Comparison of ENCODE assay signal across 21 cellular contexts in genomic region chr6:16139541-16139940, GRCh38. TPM values are rescaled to one million over a fixed set of nuclear protein-coding genes. Genes with fewer than 3 reads are reported as not detected.
DNase-seq lines count a peak whose midpoint lies in the region; ATAC-seq and TF ChIP-seq lines count a peak whose summit lies in the region.
"Had no signal": no experiment of that assay in that cellular context is flagged by ENCODE, and none has a peak within 500 bp of the region (broad histone marks: within the 10 kb centered on the region; RNA-seq: fewer than 3 reads in every experiment).

No MANE protein-coding gene starts in this region.

- H2AFZ ChIP-seq in GM23338 (no peak overlapping the region), hepatocyte (no peak overlapping the region)

- H3K79me2 ChIP-seq in GM23338 (replicated peaks; ENCODE audit: insufficient read depth) (peaks cover 95% of the 10 kb centered on the region), hepatocyte (peaks cover 99% of the 10 kb centered on the region)

- no peak for ATAC-seq in GM23338
- no peak for ATAC-seq in activated T-helper 17 cell treated with anti-CD3 and anti-CD28 coated beads, Interleukin-2, amount 50 U/mL, for 72 hours (replicated peaks)
- no peak for ATAC-seq in stimulated activated naive B cell treated with anti-CD40 and anti-IgM and Interleukin-4, amounts not matched to agents 10 μg/mL and 1 μg/mL and 100 μg/mL, for 72 hours (replicated peaks)
- ATAC-seq in GM18861 (IDR thresholded peaks at IDR 0.05; ENCODE audit: unreplicated experiment), result no peak
- ATAC-seq: HCT116, Panc1 had no signal

- H4K20me1 ChIP-seq in GM23338 (replicated peaks; ENCODE audit: insufficient read depth) (peaks cover 28% of the 10 kb centered on the region), hepatocyte (ENCODE audit: insufficient read depth, poor library complexity, severe bottlenecking) (peaks cover 83% of the 10 kb centered on the region)

- peaks cover 56% of the 10 kb centered on the region for H3K36me3 Mint-ChIP-seq in GM23338 (ENCODE audit: low read depth)
- H3K36me3 Mint-ChIP-seq in activated T-helper 17 cell treated with anti-CD3 and anti-CD28 coated beads, Interleukin-2, amount 50 U/mL, for 72 hours (ENCODE audit: low read depth), result peaks cover 58% of the 10 kb centered on the region
- peaks cover 51 to 57% of the 10 kb centered on the region in 2 donors for H3K36me3 Mint-ChIP-seq in stimulated activated naive B cell treated with anti-CD40 and anti-IgM and Interleukin-4, amounts not matched to agents 10 μg/mL and 1 μg/mL and 100 μg/mL, for 72 hours

- peaks cover 54% of the 10 kb centered on the region for H3K4me1 Mint-ChIP-seq in GM23338
- H3K4me1 Mint-ChIP-seq in activated T-helper 17 cell treated with anti-CD3 and anti-CD28 coated beads, Interleukin-2, amount 50 U/mL, for 72 hours, result peaks cover 30% of the 10 kb centered on the region
- peaks cover 37 to 58% of the 10 kb centered on the region in 2 donors for H3K4me1 Mint-ChIP-seq in stimulated activated naive B cell treated with anti-CD40 and anti-IgM and Interleukin-4, amounts not matched to agents 10 μg/mL and 1 μg/mL and 100 μg/mL, for 72 hours

- H3K9me3 Mint-ChIP-seq in GM23338, result no peaks in the 10 kb centered on the region
- H3K9me3 Mint-ChIP-seq in activated T-helper 17 cell treated with anti-CD3 and anti-CD28 coated beads, Interleukin-2, amount 50 U/mL, for 72 hours, result no peaks in the 10 kb centered on the region
- no peaks in the 10 kb centered on the region for H3K9me3 Mint-ChIP-seq in stimulated activated naive B cell treated with anti-CD40 and anti-IgM and Interleukin-4, amounts not matched to agents 10 μg/mL and 1 μg/mL and 100 μg/mL, for 72 hours

- H3K4me3 ChIP-seq in GM23338 (no peak overlapping the region), hepatocyte (no peak overlapping the region), dorsolateral prefrontal cortex (peak overlapping the region in 1 of 59 donors; percentile 12)
- H3K4me3 ChIP-seq: BLaER1 treated with 17β-estradiol and CSF1 and Interleukin-3, amounts not matched to agents 10 nM and 100 nM had no signal

- WGBS in hepatocyte (ENCODE audit: low lambda C conversion rate, missing lambda C conversion rate), result 64% methylated on average over 3 of the region's 3 CpGs

- TF ChIP-seq CTCF in GM23338 (conservative IDR thresholded peaks at IDR 0.05; ENCODE audit: low read depth in 2 of 2), result no peak
- TF ChIP-seq CTCF in hepatocyte (IDR thresholded peaks at IDR 0.05; ENCODE audit: poor library complexity), result no peak
- TF ChIP-seq CTCF in dorsolateral prefrontal cortex (IDR thresholded peaks at IDR 0.05 in 54 of 56, conservative IDR thresholded peaks at IDR 0.05 in 2 of 56; ENCODE audit: low read depth in 1 of 56, partially characterized antibody in 56 of 56), result no peak

- H3K27me3 Mint-ChIP-seq in GM23338 (ENCODE audit: insufficient read depth, low read depth, poor library complexity), result peaks cover 5% of the 10 kb centered on the region
- H3K27me3 Mint-ChIP-seq in activated T-helper 17 cell treated with anti-CD3 and anti-CD28 coated beads, Interleukin-2, amount 50 U/mL, for 72 hours, result no peaks in the 10 kb centered on the region
- no peaks in the 10 kb centered on the region for H3K27me3 Mint-ChIP-seq in stimulated activated naive B cell treated with anti-CD40 and anti-IgM and Interleukin-4, amounts not matched to agents 10 μg/mL and 1 μg/mL and 100 μg/mL, for 72 hours
- H3K27me3 Mint-ChIP-seq: CD4-positive, alpha-beta memory T cell had no signal

- no peaks in the 10 kb centered on the region for H3K9me3 ChIP-seq in hepatocyte (ENCODE audit: low read depth)
- H3K9me3 ChIP-seq: BLaER1 treated with 17β-estradiol and CSF1 and Interleukin-3, amounts not matched to agents 10 nM and 100 nM; Caco-2 had no signal

- H3K27ac ChIP-seq in GM23338 (ENCODE audit: low read depth), result no peak overlapping the region
- H3K27ac ChIP-seq in hepatocyte, result no peak overlapping the region
- H3K27ac ChIP-seq in dorsolateral prefrontal cortex, result peak overlapping the region in 1 of 59 donors; percentile 20
- H3K27ac ChIP-seq: BLaER1 treated with 17β-estradiol and CSF1 and Interleukin-3, amounts not matched to agents 10 nM and 100 nM had no signal

- peak overlapping the region; percentile 28; the same call in 1 of the 2 replicates for H3K4me2 ChIP-seq in GM23338
- H3K4me2 ChIP-seq in hepatocyte, result peak overlapping the region; percentile 27
- H3K4me2 ChIP-seq: BLaER1 treated with 17β-estradiol and CSF1 and Interleukin-3, amounts not matched to agents 10 nM and 100 nM had no signal

- no peaks in the 10 kb centered on the region for H3K9me2 ChIP-seq in GM23338 (ENCODE audit: insufficient read depth)
- no peaks in the 10 kb centered on the region for H3K9me2 ChIP-seq in hepatocyte (replicated peaks; ENCODE audit: insufficient read depth)

- H3K4me3 Mint-ChIP-seq in GM23338, result no peak overlapping the region
- no peak overlapping the region for H3K4me3 Mint-ChIP-seq in activated T-helper 17 cell treated with anti-CD3 and anti-CD28 coated beads, Interleukin-2, amount 50 U/mL, for 72 hours
- H3K4me3 Mint-ChIP-seq in stimulated activated naive B cell treated with anti-CD40 and anti-IgM and Interleukin-4, amounts not matched to agents 10 μg/mL and 1 μg/mL and 100 μg/mL, for 72 hours, result no peak overlapping the region

- H3F3A ChIP-seq in GM23338 (replicated peaks; ENCODE audit: low read depth), result no peaks in the 10 kb centered on the region

- peak overlapping the region; percentile 42 for H3K27ac Mint-ChIP-seq in GM23338
- peak overlapping the region; percentile 2 for H3K27ac Mint-ChIP-seq in activated T-helper 17 cell treated with anti-CD3 and anti-CD28 coated beads, Interleukin-2, amount 50 U/mL, for 72 hours
- peak overlapping the region; percentile 34 for H3K27ac Mint-ChIP-seq in stimulated activated naive B cell treated with anti-CD40 and anti-IgM and Interleukin-4, amounts not matched to agents 10 μg/mL and 1 μg/mL and 100 μg/mL, for 72 hours

- DNase-seq in GM23338 (ENCODE audit: low spot score) (no peak), hepatocyte (ENCODE audit: low spot score) (no peak), dorsolateral prefrontal cortex (no peak), epidermal melanocyte (ENCODE audit: insufficient read length, low spot score) (no peak)
- no peak for DNase-seq in stimulated activated naive B cell treated with anti-CD40 and anti-IgM and Interleukin-4, amounts not matched to agents 10 μg/mL and 1 μg/mL and 100 μg/mL, for 72 hours
- DNase-seq: ACHN; Caco-2; CD4-positive, alpha-beta memory T cell; DMS 273 treated with DMSO at 0.1 percent for 48 hours; GDM1; KG1; NCI-H1105 treated with DMSO at 0.1 percent for 48 hours; NCI-H2081; NCI-H2171; NCI-H345; NCI-H82 had no signal

- no peaks in the 10 kb centered on the region for H3K27me3 ChIP-seq in GM23338 (ENCODE audit: insufficient read depth)
- no peaks in the 10 kb centered on the region for H3K27me3 ChIP-seq in hepatocyte
- H3K27me3 ChIP-seq in dorsolateral prefrontal cortex, result no peaks in the 10 kb centered on the region
- H3K27me3 ChIP-seq: BLaER1 treated with 17β-estradiol and CSF1 and Interleukin-3, amounts not matched to agents 10 nM and 100 nM had no signal

- peaks cover 21% of the 10 kb centered on the region for H3K4me1 ChIP-seq in GM23338 (ENCODE audit: insufficient read depth)
- peaks cover 53% of the 10 kb centered on the region for H3K4me1 ChIP-seq in hepatocyte (ENCODE audit: insufficient read depth)

- intact Hi-C loops in dorsolateral prefrontal cortex (cut with DNase I), result loop anchor here in 1 of 2 donors (10.0 kb wide), 1 partner anchor 45 kb away; no protein-coding TSS in a partner anchor

- H3K36me3 ChIP-seq in GM23338 (ENCODE audit: insufficient read depth), result peaks cover 39% of the 10 kb centered on the region
- H3K36me3 ChIP-seq in hepatocyte (replicated peaks; ENCODE audit: insufficient read depth, low read depth), result no peaks in the 10 kb centered on the region

TF ChIP-seq in GM23338, 12 proteins besides CTCF, POLR2A, EP300 and RAD21 (continues in another document):
- TF ChIP-seq EZH2 (IDR thresholded peaks at IDR 0.05; ENCODE audit: low read depth, unreplicated experiment) (no peak), POLR2AphosphoS5 (IDR thresholded peaks at IDR 0.05; ENCODE audit: low read depth) (no peak), STAT1 (IDR thresholded peaks at IDR 0.05; ENCODE audit: unreplicated experiment) (no peak), JUNB (IDR thresholded peaks at IDR 0.05; ENCODE audit: unreplicated experiment) (no peak), ZNF331 (CRISPR knock-in tag; IDR thresholded peaks at IDR 0.05; ENCODE audit: low read depth) (no peak), ETS1 (IDR thresholded peaks at IDR 0.05) (no peak), ZNF114 (CRISPR knock-in tag; IDR thresholded peaks at IDR 0.05) (no peak)

RNA-seq across cellular contexts. Expression of gene MYLIP, which starts 10.7 kb away (rescaled TPM):
- 32.4 and 33.8 TPM in 2 replicates for total RNA-seq in GM23338 (2014; rRNA removed; shearing (Covaris generic))
- 26.7 and 28.7 TPM in 2 replicates for polyA plus RNA-seq in GM23338 (2016; fragmentation: Nextera tagmentation; extraction: Ambion mirVana)
- total RNA-seq in activated T-helper 17 cell treated with anti-CD3 and anti-CD28 coated beads, Interleukin-2, amount 50 U/mL, for 72 hours, result 1 to 10 TPM; 5.4 to 6.0 TPM
- 69.4 and 76.0 TPM in 2 replicates for total RNA-seq in hepatocyte
- 85.7 and 86.5 TPM in 2 replicates for polyA plus RNA-seq in hepatocyte
- 10 to 100 TPM; 10.2 to 40.1 (median 21.7) TPM for total RNA-seq in dorsolateral prefrontal cortex
